In genomic region chr17:44540246-44541084, GRCh38 we compare ENCODE assay signal across 14 cellular contexts. TPM values are rescaled to one million over a fixed set of nuclear protein-coding genes. Genes with fewer than 3 reads are reported as not detected.
DNase-seq lines count a peak whose midpoint lies in the region; FAIRE-seq and TF ChIP-seq lines count a peak whose summit lies in the region.
"Had no signal": no experiment of that assay in that cellular context is flagged by ENCODE, and none has a peak within 500 bp of the region (broad histone marks: within the 10 kb centered on the region; RNA-seq: fewer than 3 reads in every experiment).

No MANE protein-coding gene starts in this region.

- peak; percentile 88 for FAIRE-seq in HTR-8/SVneo (lab: Jason Lieb, UNC)
- FAIRE-seq: RCC 7860 had no signal

- H3K9me3 Mint-ChIP-seq in nephron (no peaks in the 10 kb centered on the region), type B pancreatic cell (no peaks in the 10 kb centered on the region)
- no peaks in the 10 kb centered on the region for H3K9me3 Mint-ChIP-seq in activated CD4-positive, alpha-beta memory T cell treated with anti-CD3 and anti-CD28 coated beads for 36 hours
- H3K9me3 Mint-ChIP-seq: CD8-positive, alpha-beta memory T cell had no signal

- H3K27me3 ChIP-seq in ovary, result no peaks in the 10 kb centered on the region

- H3K36me3 ChIP-seq in ovary, result no peaks in the 10 kb centered on the region
- H3K36me3 ChIP-seq: HAP-1 had no signal

- WGBS in ovary, 3 donors, result 87 to 93% (median 92%) methylated on average over 11 of the region's 11 CpGs

- TF ChIP-seq CTCF in nephron (IDR thresholded peaks at IDR 0.05; ENCODE audit: unreplicated experiment in 3 of 3), result no peak
- TF ChIP-seq CTCF in type B pancreatic cell (conservative IDR thresholded peaks at IDR 0.05), result no peak
- no peak for TF ChIP-seq CTCF in ovary (IDR thresholded peaks at IDR 0.05)

- H3K9me3 ChIP-seq in ovary, result no peaks in the 10 kb centered on the region
- H3K9me3 ChIP-seq: HAP-1 had no signal

- peak overlapping the region; percentile 99 for H3K27ac Mint-ChIP-seq in nephron
- peak overlapping the region; percentile 39 for H3K27ac Mint-ChIP-seq in type B pancreatic cell
- no peak overlapping the region for H3K27ac Mint-ChIP-seq in activated CD4-positive, alpha-beta memory T cell treated with anti-CD3 and anti-CD28 coated beads for 36 hours
- H3K27ac Mint-ChIP-seq: CD8-positive, alpha-beta memory T cell had no signal

- H3K27ac ChIP-seq in ovary, result no peak overlapping the region

- H3K4me1 Mint-ChIP-seq in nephron (peaks cover 66% of the 10 kb centered on the region), type B pancreatic cell (ENCODE audit: unreplicated experiment) (peaks cover 49% of the 10 kb centered on the region)
- H3K4me1 Mint-ChIP-seq in activated CD4-positive, alpha-beta memory T cell treated with anti-CD3 and anti-CD28 coated beads for 36 hours (ENCODE audit: low read depth), result no peaks in the 10 kb centered on the region
- H3K4me1 Mint-ChIP-seq: CD8-positive, alpha-beta memory T cell had no signal

- H3K36me3 Mint-ChIP-seq in nephron (ENCODE audit: low read depth), result no peaks in the 10 kb centered on the region
- H3K36me3 Mint-ChIP-seq in type B pancreatic cell, result no peaks in the 10 kb centered on the region
- H3K36me3 Mint-ChIP-seq in activated CD4-positive, alpha-beta memory T cell treated with anti-CD3 and anti-CD28 coated beads for 36 hours, result no peaks in the 10 kb centered on the region
- H3K36me3 Mint-ChIP-seq: CD8-positive, alpha-beta memory T cell had no signal

- TF ChIP-seq EP300 in ovary (IDR thresholded peaks at IDR 0.05), result no peak

- DNase-seq in HTR-8/SVneo (ENCODE audit: insufficient read length, low spot score), result no peak
- DNase-seq in cerebellar cortex (ENCODE audit: low spot score), result peak; percentile 3
- DNase-seq in type B pancreatic cell (ENCODE audit: extremely low spot score, unreplicated experiment), result no peak
- no peak for DNase-seq in ecto neural progenitor cell (ENCODE audit: low spot score)
- DNase-seq in ovary, result no peak
- DNase-seq in activated CD4-positive, alpha-beta memory T cell treated with anti-CD3 and anti-CD28 coated beads for 36 hours, result no peak
- DNase-seq: CD8-positive, alpha-beta memory T cell; NCI-H1105 treated with DMSO at 0.1 percent for 48 hours; NCI-H187; NCI-H774; SHP77 had no signal

- H3K27me3 Mint-ChIP-seq in nephron (ENCODE audit: low read depth) (no peaks in the 10 kb centered on the region), type B pancreatic cell (peaks cover 13% of the 10 kb centered on the region)
- H3K27me3 Mint-ChIP-seq in activated CD4-positive, alpha-beta memory T cell treated with anti-CD3 and anti-CD28 coated beads for 36 hours, result peaks cover 15% of the 10 kb centered on the region

- CTCF ChIA-PET in activated CD4-positive, alpha-beta memory T cell treated with anti-CD3 and anti-CD28 coated beads for 36 hours (lab: Charles Lee), result interaction anchor here (1.3 kb wide), 1 partner anchor 17 kb away, joined by 5 read pairs; no protein-coding TSS in a partner anchor

- peaks cover 7% of the 10 kb centered on the region for H3K4me1 ChIP-seq in ovary (ENCODE audit: insufficient read depth)

- TF ChIP-seq POLR2A in ovary (IDR thresholded peaks at IDR 0.05), result no peak

- POLR2A ChIA-PET in activated CD4-positive, alpha-beta memory T cell treated with anti-CD3 and anti-CD28 coated beads for 36 hours (lab: Charles Lee), result no interaction called here

- H3K4me3 Mint-ChIP-seq in nephron, result no peak overlapping the region
- H3K4me3 Mint-ChIP-seq in type B pancreatic cell, result no peak overlapping the region
- no peak overlapping the region for H3K4me3 Mint-ChIP-seq in activated CD4-positive, alpha-beta memory T cell treated with anti-CD3 and anti-CD28 coated beads for 36 hours
- H3K4me3 Mint-ChIP-seq: CD8-positive, alpha-beta memory T cell had no signal

- intact Hi-C loops in ovary (cut with DNase I), result no loop called here
- intact Hi-C loops in activated CD4-positive, alpha-beta memory T cell treated with anti-CD3 and anti-CD28 coated beads for 36 hours (cut with micrococcal nuclease), result no loop called here

- no peak overlapping the region for H3K4me3 ChIP-seq in ovary
- H3K4me3 ChIP-seq: HAP-1 had no signal

RNA-seq across cellular contexts. Expression of gene FZD2, which starts 16.8 kb away (rescaled TPM):
- total RNA-seq in type B pancreatic cell (ENCODE audit: low replicate concordance), result 3.6 and 54.4 TPM in 2 replicates
- 10 to 100 TPM in 3 of 7 donors, 1 to 10 TPM in 4; 1.6 to 12.5 (median 9.3) TPM for total RNA-seq in ovary
- polyA plus RNA-seq in ovary, result 1 to 10 TPM in 1 of 2 donors, under 1 TPM in 1; 0.08 to 5.3 TPM
- not detected for total RNA-seq in activated CD4-positive, alpha-beta memory T cell treated with anti-CD3 and anti-CD28 coated beads for 36 hours
- polyA plus RNA-seq: CD8-positive, alpha-beta memory T cell had no signal

RNA-seq across cellular contexts. Expression of gene GPATCH8, which starts 37.3 kb away (rescaled TPM):
- total RNA-seq in type B pancreatic cell (ENCODE audit: low replicate concordance) (45.9 and 51.5 TPM in 2 replicates), ovary (10 to 100 TPM; 27.6 to 57.3 (median 48.9) TPM)
- 10 to 100 TPM; 20.5 to 40.4 TPM for polyA plus RNA-seq in ovary
- total RNA-seq in activated CD4-positive, alpha-beta memory T cell treated with anti-CD3 and anti-CD28 coated beads for 36 hours, result 10 to 100 TPM; 38.5 to 40.8 TPM
